ENCODE assay signal across 8 cellular contexts in the genomic region with DNA sequence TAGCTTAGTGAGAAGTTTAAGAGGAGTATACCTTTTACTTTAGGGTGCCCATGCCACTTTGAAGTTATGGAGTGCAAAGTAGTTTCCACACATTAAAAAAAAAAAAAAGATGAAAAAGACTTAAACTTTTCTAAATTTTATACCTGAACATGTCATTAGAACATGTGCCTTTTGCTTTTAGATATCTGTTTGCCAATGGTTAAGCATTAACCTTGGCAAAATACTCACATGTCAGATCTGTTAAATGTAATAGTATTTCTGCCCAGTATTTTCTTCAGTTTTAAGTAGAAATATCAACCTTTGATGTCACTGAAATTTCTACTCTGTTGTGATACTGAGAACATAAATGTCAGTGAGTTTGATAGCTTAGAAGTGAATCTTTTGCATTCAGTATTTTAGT. TPM values are rescaled to one million over a fixed set of nuclear protein-coding genes. Genes with fewer than 3 reads are reported as not detected.
DNase-seq lines count a peak whose midpoint lies in the region; ATAC-seq and TF ChIP-seq lines count a peak whose summit lies in the region.

No MANE protein-coding gene starts in this region.

- no peak overlapping the region for H3K27ac Mint-ChIP-seq in activated CD4-positive, alpha-beta T cell treated with anti-CD3 and anti-CD28 coated beads for 36 hours
- no peak overlapping the region for H3K27ac Mint-ChIP-seq in activated CD8-positive, alpha-beta memory T cell treated with anti-CD3 and anti-CD28 coated beads, Interleukin-2, amount 10 ng/mL, durations not matched to agents 7 days and 5 days

- POLR2A ChIA-PET in activated CD4-positive, alpha-beta T cell treated with anti-CD3 and anti-CD28 coated beads for 36 hours (lab: Charles Lee), result interaction anchor here (0.6 kb wide), 1 partner anchor 96 kb away, joined by 7 read pairs; no protein-coding TSS in a partner anchor
- POLR2A ChIA-PET in Panc1 (lab: Charles Lee), result interaction anchor here (0.6 kb wide), 1 partner anchor 30 kb away, joined by 5 read pairs; no protein-coding TSS in a partner anchor

- TF ChIP-seq POLR2A in uterus (IDR thresholded peaks at IDR 0.05), result no peak

- peaks cover 3% of the 10 kb centered on the region for H3K36me3 Mint-ChIP-seq in activated CD4-positive, alpha-beta T cell treated with anti-CD3 and anti-CD28 coated beads for 36 hours (ENCODE audit: low read depth)
- peaks cover 11% of the 10 kb centered on the region for H3K36me3 Mint-ChIP-seq in activated CD8-positive, alpha-beta memory T cell treated with anti-CD3 and anti-CD28 coated beads, Interleukin-2, amount 10 ng/mL, durations not matched to agents 7 days and 5 days

- BruUV-seq in Panc1 (replicated peaks; lab: Mats Ljungman, UMichigan), result no TSS peak

- intact Hi-C loops in activated CD4-positive, alpha-beta T cell treated with anti-CD3 and anti-CD28 coated beads for 36 hours (cut with DNase I, micrococcal nuclease), result loop anchor here (1.0 to 5.0 kb wide), 4 partner anchors 12 to 931 kb away; a partner anchor contains a TSS
- intact Hi-C loops in Panc1 (cut with micrococcal nuclease; ENCODE audit: unreplicated experiment) (no loop called here), uterus (cut with DNase I; ENCODE audit: low total_unique reads) (no loop called here)

- H3K27me3 Mint-ChIP-seq in activated CD4-positive, alpha-beta T cell treated with anti-CD3 and anti-CD28 coated beads for 36 hours, result no peaks in the 10 kb centered on the region
- no peaks in the 10 kb centered on the region for H3K27me3 Mint-ChIP-seq in activated CD8-positive, alpha-beta memory T cell treated with anti-CD3 and anti-CD28 coated beads, Interleukin-2, amount 10 ng/mL, durations not matched to agents 7 days and 5 days

- in situ Hi-C loops in Panc1 (cut with HindIII; ENCODE audit: low pct_unique_long_range_greater_than_20kb, low sequenced_read_pairs), result no loop called here

- 0 out of 2 replicates have a peak, but pooled peaks cover 3% of the 10 kb centered on the region for H3K36me3 ChIP-seq in Panc1 (ENCODE audit: control insufficient read depth, insufficient read depth, low read length)
- no peaks in the 10 kb centered on the region for H3K36me3 ChIP-seq in skeletal muscle satellite cell (ENCODE audit: insufficient read depth, low read length)
- no peaks in the 10 kb centered on the region for H3K36me3 ChIP-seq in uterus

- H3K27ac ChIP-seq in Panc1 (ENCODE audit: low read length) (peak overlapping the region; percentile 76; the same call in 1 of the 2 replicates), uterus (peak overlapping the region in 1 of 2 donors; percentile 18)

- no peak for ATAC-seq in activated CD4-positive, alpha-beta T cell treated with anti-CD3 and anti-CD28 coated beads for 36 hours
- ATAC-seq in Panc1, result no peak
- no peak for ATAC-seq in activated CD8-positive, alpha-beta memory T cell treated with anti-CD3 and anti-CD28 coated beads, Interleukin-2, amount 10 ng/mL, durations not matched to agents 7 days and 5 days

- peaks cover 61% of the 10 kb centered on the region for H3K4me1 Mint-ChIP-seq in activated CD4-positive, alpha-beta T cell treated with anti-CD3 and anti-CD28 coated beads for 36 hours
- peaks cover 43% of the 10 kb centered on the region for H3K4me1 Mint-ChIP-seq in activated CD8-positive, alpha-beta memory T cell treated with anti-CD3 and anti-CD28 coated beads, Interleukin-2, amount 10 ng/mL, durations not matched to agents 7 days and 5 days

- H3K27me3 ChIP-seq in Panc1 (ENCODE audit: control insufficient read depth, insufficient read depth, low read length), result no peaks in the 10 kb centered on the region
- no peaks in the 10 kb centered on the region for H3K27me3 ChIP-seq in skeletal muscle satellite cell (ENCODE audit: control insufficient read depth, insufficient read depth, low read length)
- no peaks in the 10 kb centered on the region for H3K27me3 ChIP-seq in uterus

- DNase-seq in activated CD4-positive, alpha-beta T cell treated with anti-CD3 and anti-CD28 coated beads for 36 hours, result no peak
- DNase-seq in activated CD4-positive, alpha-beta T cell treated with anti-CD3 and anti-CD28 coated beads for 4 hours, result no peak
- no peak for DNase-seq in Panc1 (ENCODE audit: low read depth, low spot score)
- no peak for DNase-seq in fibroblast of mammary gland (ENCODE audit: low read depth)
- DNase-seq in anterior cingulate cortex (lab: John Stamatoyannopoulos, UW), result no peak
- no peak for DNase-seq in activated CD8-positive, alpha-beta memory T cell treated with anti-CD3 and anti-CD28 coated beads, Interleukin-2, amount 10 ng/mL, durations not matched to agents 7 days and 5 days
- DNase-seq in uterus, result no peak

- CTCF ChIA-PET in activated CD4-positive, alpha-beta T cell treated with anti-CD3 and anti-CD28 coated beads for 36 hours (lab: Charles Lee), result interaction anchor here (0.7 to 2.5 kb wide), 5 partner anchors 11 to 64 kb away, joined by 3 to 17 read pairs (median 3); a partner anchor contains a TSS
- CTCF ChIA-PET in Panc1 (lab: Charles Lee), result no interaction called here
- CTCF ChIA-PET in activated CD8-positive, alpha-beta memory T cell treated with anti-CD3 and anti-CD28 coated beads, Interleukin-2, amount 10 ng/mL, durations not matched to agents 7 days and 5 days (lab: Charles Lee), result interaction anchor here (1.3 to 2.1 kb wide), 2 partner anchors 10 to 102 kb away, joined by 3 to 11 read pairs; no protein-coding TSS in a partner anchor

- H3K4me2 ChIP-seq in skeletal muscle satellite cell (ENCODE audit: low read length), result peak overlapping the region; percentile 77

- peak overlapping the region; percentile 44 for H3K9ac ChIP-seq in skeletal muscle satellite cell (ENCODE audit: low read depth, low read length)

- H3K9me3 ChIP-seq in Panc1 (ENCODE audit: control insufficient read depth, insufficient read depth, low read depth, low read length), result no peaks in the 10 kb centered on the region
- no peaks in the 10 kb centered on the region for H3K9me3 ChIP-seq in skeletal muscle satellite cell (replicated peaks; ENCODE audit: low read length)
- no peaks in the 10 kb centered on the region for H3K9me3 ChIP-seq in uterus

- H3K4me3 Mint-ChIP-seq in activated CD4-positive, alpha-beta T cell treated with anti-CD3 and anti-CD28 coated beads for 36 hours, result peak overlapping the region; percentile 80
- H3K4me3 Mint-ChIP-seq in activated CD8-positive, alpha-beta memory T cell treated with anti-CD3 and anti-CD28 coated beads, Interleukin-2, amount 10 ng/mL, durations not matched to agents 7 days and 5 days, result no peak overlapping the region

- TF ChIP-seq CTCF in Panc1 (IDR thresholded peaks at IDR 0.05) (no peak), fibroblast of mammary gland (conservative IDR thresholded peaks at IDR 0.05; ENCODE audit: control insufficient read depth, insufficient read depth, low read depth, low read length) (no peak), uterus (IDR thresholded peaks at IDR 0.05) (no peak)

- H3K4me3 ChIP-seq in Panc1 (ENCODE audit: low read depth in 2 of 2, low read length in 2 of 2) (peak overlapping the region in 1 of 2 experiments; percentile 43; a peak in 2 of 4 replicates), fibroblast of mammary gland (ENCODE audit: control insufficient read depth, low read depth, low read length) (peak overlapping the region; percentile 20), skeletal muscle satellite cell (ENCODE audit: low read length) (peak overlapping the region; percentile 69), uterus (no peak overlapping the region)

- H3K9me3 Mint-ChIP-seq in activated CD4-positive, alpha-beta T cell treated with anti-CD3 and anti-CD28 coated beads for 36 hours (ENCODE audit: low read depth), result no peaks in the 10 kb centered on the region
- H3K9me3 Mint-ChIP-seq in activated CD8-positive, alpha-beta memory T cell treated with anti-CD3 and anti-CD28 coated beads, Interleukin-2, amount 10 ng/mL, durations not matched to agents 7 days and 5 days (ENCODE audit: low read depth), result no peaks in the 10 kb centered on the region

- H3K4me1 ChIP-seq in Panc1 (ENCODE audit: control insufficient read depth, insufficient read depth, low read length), result peaks cover 43% of the 10 kb centered on the region
- peaks cover 47% of the 10 kb centered on the region for H3K4me1 ChIP-seq in skeletal muscle satellite cell (ENCODE audit: control insufficient read depth, insufficient read depth, low read length)
- H3K4me1 ChIP-seq in uterus, result peaks cover 7 to 9% of the 10 kb centered on the region in 2 donors

RNA-seq across cellular contexts. Expression of a gene that starts 12.2 kb away (rescaled TPM):
- total RNA-seq in activated CD4-positive, alpha-beta T cell treated with anti-CD3 and anti-CD28 coated beads for 36 hours, result 10 to 100 TPM; 30.2 to 37.2 TPM
- total RNA-seq in Panc1 (2021; ENCODE audit: unreplicated experiment), result 73.0 TPM
- polyA plus RNA-seq in Panc1 (2012; ENCODE audit: insufficient read length), result 92.5 TPM
- 75.1 and 75.5 TPM in 2 replicates for total RNA-seq in skeletal muscle satellite cell (2012; rRNA removed)
- 10 to 100 TPM; 36.7 to 42.1 TPM for total RNA-seq in activated CD8-positive, alpha-beta memory T cell treated with anti-CD3 and anti-CD28 coated beads, Interleukin-2, amount 10 ng/mL, durations not matched to agents 7 days and 5 days
- total RNA-seq in uterus, result 100 to 1,000 TPM; 119 to 452 (median 172) TPM

Comparison
In these comparisons a context has a peak if more than half of its experiments do, and no peak if none do; other contexts are left out.
1. H3K4me3 ChIP-seq: peak in fibroblast of mammary gland (single experiment) and skeletal muscle satellite cell (single experiment); none in uterus (0 of 2).
2. intact Hi-C loops: an anchor here in activated CD4-positive, alpha-beta T cell treated with anti-CD3 and anti-CD28 coated beads for 36 hours (1.0 to 5.0 kb wide); none called in Panc1 and uterus.